15 cellular contexts compared by ENCODE assay signal in the genomic region with DNA sequence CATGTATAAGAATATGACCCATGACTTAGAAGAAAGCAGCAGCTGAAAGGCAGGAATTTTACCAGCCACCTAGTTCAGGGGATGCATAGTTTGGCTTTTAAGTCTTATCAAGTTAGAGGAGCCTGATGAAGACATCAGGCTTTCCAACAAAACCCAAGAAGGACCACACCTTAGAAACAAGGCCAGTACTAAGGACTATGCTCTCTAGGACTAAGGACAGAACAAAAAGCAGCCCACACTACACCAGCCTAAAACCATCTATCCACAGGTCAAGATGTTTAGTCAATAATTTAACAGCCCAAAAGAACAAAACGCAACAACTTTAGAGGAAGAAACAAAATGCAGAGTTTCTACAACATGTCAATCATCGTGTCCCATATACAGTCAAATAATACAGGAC.
"Had no signal": no experiment of that assay in that cellular context is flagged by ENCODE, and none has a peak within 500 bp of the region (broad histone marks: within the 10 kb centered on the region; RNA-seq: fewer than 3 reads in every experiment).

No MANE protein-coding gene starts in this region.

- H3K4me2 ChIP-seq: KMS-11, SK-N-SH had no signal

- H3K4me3 ChIP-seq: K562 had no signal

- H3K9ac ChIP-seq: KMS-11, SK-N-SH had no signal

- DNase-seq: Kasumi-1, MM.1S, NCI-H1436 treated with DMSO at 0.1 percent for 48 hours, NCI-H1694, NCI-H187 treated with DMSO at 0.1 percent for 48 hours, NCI-H2029 treated with DMSO at 0.1 percent for 48 hours, NCI-H2227 treated with DMSO at 0.1 percent for 48 hours, NCI-H526 treated with DMSO at 0.1 percent for 48 hours, Right ventricle myocardium superior, RPMI8226, SIG-M5, SK-N-SH had no signal

- ATAC-seq: HepG2, K562 had no signal

- H3K9me3 ChIP-seq: SK-N-SH had no signal

- H3K27ac ChIP-seq: KMS-11 had no signal
